10 cellular contexts compared by ENCODE assay signal in the genomic region with DNA sequence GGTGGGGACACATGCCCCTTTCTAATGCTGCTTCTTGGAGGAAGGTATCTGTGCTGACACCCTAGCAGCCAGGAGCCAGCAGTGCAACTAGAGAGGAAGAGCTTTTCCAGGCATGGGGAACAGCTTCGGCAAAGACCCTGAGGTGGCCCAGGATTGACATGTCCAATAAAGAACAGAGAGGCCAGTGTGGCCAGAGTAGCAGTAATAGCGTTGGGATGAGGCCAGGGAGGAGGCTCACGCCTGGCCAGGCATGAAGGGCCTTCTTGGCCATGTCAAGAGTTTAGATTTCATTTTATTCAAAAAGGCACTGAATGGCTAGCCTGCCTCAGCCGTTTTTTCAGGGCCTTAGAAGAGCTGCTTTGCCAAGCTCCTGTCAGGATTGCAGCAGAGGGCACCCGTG. TPM values are rescaled to one million over a fixed set of nuclear protein-coding genes. Genes with fewer than 3 reads are reported as not detected.
DNase-seq lines count a peak whose midpoint lies in the region; ATAC-seq and TF ChIP-seq lines count a peak whose summit lies in the region.
"Had no signal": no experiment of that assay in that cellular context is flagged by ENCODE, and none has a peak within 500 bp of the region (broad histone marks: within the 10 kb centered on the region; RNA-seq: fewer than 3 reads in every experiment).

No MANE protein-coding gene starts in this region.

- peaks cover 5% of the 10 kb centered on the region for H3K4me1 Mint-ChIP-seq in activated CD8-positive, alpha-beta T cell treated with anti-CD3 and anti-CD28 coated beads, Interleukin-2, amount 10 ng/mL, durations not matched to agents 7 days and 5 days (ENCODE audit: low read depth)
- no peaks in the 10 kb centered on the region for H3K4me1 Mint-ChIP-seq in activated CD8-positive, alpha-beta T cell treated with anti-CD3 and anti-CD28 coated beads for 36 hours (ENCODE audit: low read depth)
- no peaks in the 10 kb centered on the region for H3K4me1 Mint-ChIP-seq in activated CD4-positive, alpha-beta memory T cell treated with anti-CD3 and anti-CD28 coated beads, Interleukin-2, amount 10 ng/mL, durations not matched to agents 7 days and 5 days
- peaks cover 2% of the 10 kb centered on the region for H3K4me1 Mint-ChIP-seq in activated naive CD4-positive, alpha-beta T cell treated with anti-CD3 and anti-CD28 coated beads for 36 hours (ENCODE audit: low read depth)

- POLR2A ChIA-PET in activated CD8-positive, alpha-beta T cell treated with anti-CD3 and anti-CD28 coated beads, Interleukin-2, amount 10 ng/mL, durations not matched to agents 7 days and 5 days (lab: Charles Lee): interaction anchor here (1.1 kb wide), 1 partner anchor 17 kb away, joined by 3 read pairs; the partner anchor contains the start of gene FALEC
- POLR2A ChIA-PET in activated CD8-positive, alpha-beta T cell treated with anti-CD3 and anti-CD28 coated beads for 36 hours (lab: Charles Lee): no interaction called here
- POLR2A ChIA-PET in activated CD4-positive, alpha-beta memory T cell treated with anti-CD3 and anti-CD28 coated beads, Interleukin-2, amount 10 ng/mL, durations not matched to agents 7 days and 5 days (lab: Charles Lee): interaction anchor here (1.5 kb wide), 1 partner anchor 46 kb away, joined by 6 read pairs; the partner anchor contains the start of gene TARS2

- DNase-seq in activated CD8-positive, alpha-beta T cell treated with anti-CD3 and anti-CD28 coated beads, Interleukin-2, amount 10 ng/mL, durations not matched to agents 7 days and 5 days: no peak
- no peak for DNase-seq in activated CD8-positive, alpha-beta T cell treated with anti-CD3 and anti-CD28 coated beads for 36 hours
- no peak for DNase-seq in dorsolateral prefrontal cortex
- DNase-seq in thyroid gland: peak; percentile 88 to 90
- no peak for DNase-seq in activated naive CD4-positive, alpha-beta T cell treated with Interleukin-2 at 50 U/mL for 16 hours
- no peak for DNase-seq in activated CD4-positive, alpha-beta memory T cell treated with anti-CD3 and anti-CD28 coated beads, Interleukin-2, amount 10 ng/mL, durations not matched to agents 7 days and 5 days
- DNase-seq in activated naive CD4-positive, alpha-beta T cell treated with anti-CD3 and anti-CD28 coated beads for 36 hours: no peak
- DNase-seq: DMS79 had no signal

- intact Hi-C loops in activated CD8-positive, alpha-beta T cell treated with anti-CD3 and anti-CD28 coated beads for 36 hours (cut with micrococcal nuclease): no loop called here
- intact Hi-C loops in dorsolateral prefrontal cortex (cut with DNase I) (loop anchor here (2.0 to 5.0 kb wide), 2 partner anchors 18 to 71 kb away; partner anchors contain the start of gene FALEC (in 1 of the 2)), thyroid gland (cut with DNase I) (loop anchor here (2.0 kb wide), 1 partner anchor 68 kb away; no protein-coding TSS in a partner anchor)
- intact Hi-C loops in activated naive CD4-positive, alpha-beta T cell treated with anti-CD3 and anti-CD28 coated beads for 36 hours (cut with micrococcal nuclease): loop anchor here (1.0 kb wide), 2 partner anchors 69 to 278 kb away; no protein-coding TSS in a partner anchor

- H3K9me3 Mint-ChIP-seq in activated CD8-positive, alpha-beta T cell treated with anti-CD3 and anti-CD28 coated beads, Interleukin-2, amount 10 ng/mL, durations not matched to agents 7 days and 5 days (ENCODE audit: insufficient read depth): no peaks in the 10 kb centered on the region
- H3K9me3 Mint-ChIP-seq in activated CD8-positive, alpha-beta T cell treated with anti-CD3 and anti-CD28 coated beads for 36 hours: no peaks in the 10 kb centered on the region
- no peaks in the 10 kb centered on the region for H3K9me3 Mint-ChIP-seq in activated CD4-positive, alpha-beta memory T cell treated with anti-CD3 and anti-CD28 coated beads, Interleukin-2, amount 10 ng/mL, durations not matched to agents 7 days and 5 days
- no peaks in the 10 kb centered on the region for H3K9me3 Mint-ChIP-seq in activated naive CD4-positive, alpha-beta T cell treated with anti-CD3 and anti-CD28 coated beads for 36 hours
- H3K9me3 Mint-ChIP-seq: WTC11 had no signal

- CTCF ChIA-PET in activated CD8-positive, alpha-beta T cell treated with anti-CD3 and anti-CD28 coated beads, Interleukin-2, amount 10 ng/mL, durations not matched to agents 7 days and 5 days (lab: Charles Lee): interaction anchor here (0.6 to 3.0 kb wide), 26 partner anchors 9 to 277 kb away, joined by 3 to 26 read pairs (median 4); partner anchors contain the start of genes FALEC and TARS2
- CTCF ChIA-PET in activated CD8-positive, alpha-beta T cell treated with anti-CD3 and anti-CD28 coated beads for 36 hours (lab: Charles Lee): interaction anchor here (0.6 to 3.3 kb wide), 28 partner anchors 9 to 467 kb away, joined by 3 to 30 read pairs (median 4); partner anchors contain the start of genes CTSK and FALEC
- CTCF ChIA-PET in activated CD4-positive, alpha-beta memory T cell treated with anti-CD3 and anti-CD28 coated beads, Interleukin-2, amount 10 ng/mL, durations not matched to agents 7 days and 5 days (lab: Charles Lee): interaction anchor here (0.6 to 2.7 kb wide), 22 partner anchors 8 to 389 kb away, joined by 3 to 20 read pairs (median 3); partner anchors contain the start of genes ENSA and FALEC
- CTCF ChIA-PET in activated naive CD4-positive, alpha-beta T cell treated with anti-CD3 and anti-CD28 coated beads for 36 hours (lab: Charles Lee): interaction anchor here (0.6 to 2.8 kb wide), 19 partner anchors 12 to 937 kb away, joined by 3 to 14 read pairs (median 4); partner anchors contain the start of gene FALEC

- no peak for ATAC-seq in activated CD8-positive, alpha-beta T cell treated with anti-CD3 and anti-CD28 coated beads, Interleukin-2, amount 10 ng/mL, durations not matched to agents 7 days and 5 days
- no peak for ATAC-seq in activated CD8-positive, alpha-beta T cell treated with anti-CD3 and anti-CD28 coated beads for 36 hours

- H3K4me3 Mint-ChIP-seq in activated CD8-positive, alpha-beta T cell treated with anti-CD3 and anti-CD28 coated beads, Interleukin-2, amount 10 ng/mL, durations not matched to agents 7 days and 5 days: no peak overlapping the region
- H3K4me3 Mint-ChIP-seq in activated CD8-positive, alpha-beta T cell treated with anti-CD3 and anti-CD28 coated beads for 36 hours: no peak overlapping the region
- no peak overlapping the region for H3K4me3 Mint-ChIP-seq in activated CD4-positive, alpha-beta memory T cell treated with anti-CD3 and anti-CD28 coated beads, Interleukin-2, amount 10 ng/mL, durations not matched to agents 7 days and 5 days
- H3K4me3 Mint-ChIP-seq in activated naive CD4-positive, alpha-beta T cell treated with anti-CD3 and anti-CD28 coated beads for 36 hours: no peak overlapping the region
- H3K4me3 Mint-ChIP-seq: WTC11 had no signal

- 17 to 33% methylated on average over 5 of the region's 5 CpGs for WGBS in thyroid gland, 2 donors

- H3K27me3 Mint-ChIP-seq in activated CD8-positive, alpha-beta T cell treated with anti-CD3 and anti-CD28 coated beads, Interleukin-2, amount 10 ng/mL, durations not matched to agents 7 days and 5 days (ENCODE audit: low read depth): no peaks in the 10 kb centered on the region
- H3K27me3 Mint-ChIP-seq in activated CD8-positive, alpha-beta T cell treated with anti-CD3 and anti-CD28 coated beads for 36 hours: no peaks in the 10 kb centered on the region
- H3K27me3 Mint-ChIP-seq in activated CD4-positive, alpha-beta memory T cell treated with anti-CD3 and anti-CD28 coated beads, Interleukin-2, amount 10 ng/mL, durations not matched to agents 7 days and 5 days: no peaks in the 10 kb centered on the region
- H3K27me3 Mint-ChIP-seq in activated naive CD4-positive, alpha-beta T cell treated with anti-CD3 and anti-CD28 coated beads for 36 hours (ENCODE audit: low read depth): peaks cover 3% of the 10 kb centered on the region

- H3K36me3 Mint-ChIP-seq in activated CD8-positive, alpha-beta T cell treated with anti-CD3 and anti-CD28 coated beads, Interleukin-2, amount 10 ng/mL, durations not matched to agents 7 days and 5 days (ENCODE audit: low read depth): no peaks in the 10 kb centered on the region
- no peaks in the 10 kb centered on the region for H3K36me3 Mint-ChIP-seq in activated CD8-positive, alpha-beta T cell treated with anti-CD3 and anti-CD28 coated beads for 36 hours (ENCODE audit: low read depth)
- no peaks in the 10 kb centered on the region for H3K36me3 Mint-ChIP-seq in activated CD4-positive, alpha-beta memory T cell treated with anti-CD3 and anti-CD28 coated beads, Interleukin-2, amount 10 ng/mL, durations not matched to agents 7 days and 5 days (ENCODE audit: low read depth)
- no peaks in the 10 kb centered on the region for H3K36me3 Mint-ChIP-seq in activated naive CD4-positive, alpha-beta T cell treated with anti-CD3 and anti-CD28 coated beads for 36 hours (ENCODE audit: low read depth)
- H3K36me3 Mint-ChIP-seq: WTC11 had no signal

- no peaks in the 10 kb centered on the region for H3K9me3 ChIP-seq in muscle layer of duodenum (ENCODE audit: control insufficient read depth in 1 of 2, low read length in 2 of 2)
- H3K9me3 ChIP-seq in thyroid gland: no peaks in the 10 kb centered on the region

- H3K4me3 ChIP-seq in dorsolateral prefrontal cortex: peak overlapping the region in 6 of 59 donors; percentile 1 to 56 (median 40)
- H3K4me3 ChIP-seq in muscle layer of duodenum (ENCODE audit: low read depth in 1 of 2, low read length in 2 of 2): peak overlapping the region in 1 of 2 donors; percentile 16
- no peak overlapping the region for H3K4me3 ChIP-seq in thyroid gland (replicated peaks in 1 of 3)

- peak overlapping the region; percentile 19 for H3K27ac Mint-ChIP-seq in activated CD8-positive, alpha-beta T cell treated with anti-CD3 and anti-CD28 coated beads, Interleukin-2, amount 10 ng/mL, durations not matched to agents 7 days and 5 days
- H3K27ac Mint-ChIP-seq in activated CD8-positive, alpha-beta T cell treated with anti-CD3 and anti-CD28 coated beads for 36 hours: no peak overlapping the region
- H3K27ac Mint-ChIP-seq in activated CD4-positive, alpha-beta memory T cell treated with anti-CD3 and anti-CD28 coated beads, Interleukin-2, amount 10 ng/mL, durations not matched to agents 7 days and 5 days: no peak overlapping the region
- no peak overlapping the region for H3K27ac Mint-ChIP-seq in activated naive CD4-positive, alpha-beta T cell treated with anti-CD3 and anti-CD28 coated beads for 36 hours
- H3K27ac Mint-ChIP-seq: WTC11 had no signal

- H3K4me1 ChIP-seq in muscle layer of duodenum (ENCODE audit: control insufficient read depth in 1 of 2, insufficient read depth in 2 of 2, low read length in 2 of 2) (peaks cover 8 to 30% of the 10 kb centered on the region in 2 donors), thyroid gland (peaks cover 7 to 22% of the 10 kb centered on the region in 2 donors)

- no peaks in the 10 kb centered on the region for H3K27me3 ChIP-seq in dorsolateral prefrontal cortex
- no peaks in the 10 kb centered on the region for H3K27me3 ChIP-seq in muscle layer of duodenum (ENCODE audit: low read depth, low read length)
- no peaks in the 10 kb centered on the region for H3K27me3 ChIP-seq in thyroid gland

- no peak for TF ChIP-seq CTCF in activated CD8-positive, alpha-beta T cell treated with anti-CD3 and anti-CD28 coated beads for 36 hours (IDR thresholded peaks at IDR 0.05)
- peak in 10 of 56 donors; percentile 2 to 41 (median 14) for TF ChIP-seq CTCF in dorsolateral prefrontal cortex (IDR thresholded peaks at IDR 0.05 in 54 of 56, conservative IDR thresholded peaks at IDR 0.05 in 2 of 56; ENCODE audit: low read depth in 1 of 56, partially characterized antibody in 56 of 56)
- no peak for TF ChIP-seq CTCF in thyroid gland (IDR thresholded peaks at IDR 0.05)

- peak in 1 of 2 donors; percentile 11 for TF ChIP-seq POLR2A in thyroid gland (IDR thresholded peaks at IDR 0.05)

- H3K27ac ChIP-seq in dorsolateral prefrontal cortex: peak overlapping the region in 30 of 59 donors; percentile 4 to 78 (median 56)
- H3K27ac ChIP-seq in muscle layer of duodenum (ENCODE audit: low read length): peak overlapping the region; percentile 88
- peak overlapping the region in 2 of 3 donors; percentile 60 to 62 for H3K27ac ChIP-seq in thyroid gland

- no peaks in the 10 kb centered on the region for H3K36me3 ChIP-seq in muscle layer of duodenum (ENCODE audit: control insufficient read depth in 1 of 2, insufficient read depth in 2 of 2, low read length in 2 of 2)
- H3K36me3 ChIP-seq in thyroid gland: no peaks in the 10 kb centered on the region

RNA-seq across cellular contexts. Expression of gene ADAMTSL4, which starts 16.3 kb away (rescaled TPM):
- not detected for total RNA-seq in activated CD8-positive, alpha-beta T cell treated with anti-CD3 and anti-CD28 coated beads, Interleukin-2, amount 10 ng/mL, durations not matched to agents 7 days and 5 days
- under 1 TPM; 0.11 to 0.20 TPM for total RNA-seq in activated CD8-positive, alpha-beta T cell treated with anti-CD3 and anti-CD28 coated beads for 36 hours
- total RNA-seq in dorsolateral prefrontal cortex (1 to 10 TPM in 102 of 120 experiments, under 1 TPM in 18; 0.25 to 8.0 (median 1.9) TPM), thyroid gland (10 to 100 TPM in 1 of 4 donors, 1 to 10 TPM in 3; 2.1 to 15.7 (median 6.9) TPM)
- 1 to 10 TPM; 1.4 to 1.6 TPM for total RNA-seq in activated CD4-positive, alpha-beta memory T cell treated with anti-CD3 and anti-CD28 coated beads, Interleukin-2, amount 10 ng/mL, durations not matched to agents 7 days and 5 days
- total RNA-seq in activated naive CD4-positive, alpha-beta T cell treated with anti-CD3 and anti-CD28 coated beads for 36 hours: 1 to 10 TPM; 1.3 to 2.0 TPM

RNA-seq across cellular contexts. Expression of gene FALEC, which starts 17.3 kb away (rescaled TPM):
- not detected for total RNA-seq in activated CD8-positive, alpha-beta T cell treated with anti-CD3 and anti-CD28 coated beads, Interleukin-2, amount 10 ng/mL, durations not matched to agents 7 days and 5 days
- not detected for total RNA-seq in activated CD8-positive, alpha-beta T cell treated with anti-CD3 and anti-CD28 coated beads for 36 hours
- total RNA-seq in dorsolateral prefrontal cortex (1 to 10 TPM in 111 of 120 experiments, under 1 TPM in 1, not detected in 8; 0.99 to 5.8 (median 2.4) TPM), thyroid gland (not detected)
- total RNA-seq in activated CD4-positive, alpha-beta memory T cell treated with anti-CD3 and anti-CD28 coated beads, Interleukin-2, amount 10 ng/mL, durations not matched to agents 7 days and 5 days: not detected
- total RNA-seq in activated naive CD4-positive, alpha-beta T cell treated with anti-CD3 and anti-CD28 coated beads for 36 hours: not detected

RNA-seq across cellular contexts. Expression of gene ECM1, which starts 25.0 kb away (rescaled TPM):
- under 1 TPM; 0.71 to 0.78 TPM for total RNA-seq in activated CD8-positive, alpha-beta T cell treated with anti-CD3 and anti-CD28 coated beads, Interleukin-2, amount 10 ng/mL, durations not matched to agents 7 days and 5 days
- total RNA-seq in activated CD8-positive, alpha-beta T cell treated with anti-CD3 and anti-CD28 coated beads for 36 hours: under 1 TPM; 0.74 to 0.81 TPM
- total RNA-seq in dorsolateral prefrontal cortex: 10 to 100 TPM in 117 of 120 experiments, 1 to 10 TPM in 3; 6.8 to 31.3 (median 17.2) TPM
- 10 to 100 TPM in 1 of 4 donors, 1 to 10 TPM in 3; 4.2 to 11.3 (median 7.0) TPM for total RNA-seq in thyroid gland
- 1 to 10 TPM; 2.4 to 3.8 TPM for total RNA-seq in activated CD4-positive, alpha-beta memory T cell treated with anti-CD3 and anti-CD28 coated beads, Interleukin-2, amount 10 ng/mL, durations not matched to agents 7 days and 5 days
- total RNA-seq in activated naive CD4-positive, alpha-beta T cell treated with anti-CD3 and anti-CD28 coated beads for 36 hours: under 1 TPM; 0.69 to 0.88 TPM

RNA-seq across cellular contexts. Expression of gene TARS2, which starts 45.6 kb away (rescaled TPM):
- 10 to 100 TPM; 29.8 to 33.7 TPM for total RNA-seq in activated CD8-positive, alpha-beta T cell treated with anti-CD3 and anti-CD28 coated beads, Interleukin-2, amount 10 ng/mL, durations not matched to agents 7 days and 5 days
- 10 to 100 TPM; 43.3 to 44.5 TPM for total RNA-seq in activated CD8-positive, alpha-beta T cell treated with anti-CD3 and anti-CD28 coated beads for 36 hours
- total RNA-seq in dorsolateral prefrontal cortex (10 to 100 TPM; 30.3 to 63.1 (median 45.8) TPM), thyroid gland (10 to 100 TPM; 13.8 to 18.2 (median 14.8) TPM)
- total RNA-seq in activated CD4-positive, alpha-beta memory T cell treated with anti-CD3 and anti-CD28 coated beads, Interleukin-2, amount 10 ng/mL, durations not matched to agents 7 days and 5 days: 10 to 100 TPM; 37.2 to 38.8 TPM
- total RNA-seq in activated naive CD4-positive, alpha-beta T cell treated with anti-CD3 and anti-CD28 coated beads for 36 hours: 10 to 100 TPM; 43.7 to 46.0 TPM

RNA-seq across cellular contexts. Expression of gene MCL1, which starts 46.5 kb away (rescaled TPM):
- 100 to 1,000 TPM; 249 to 261 TPM for total RNA-seq in activated CD8-positive, alpha-beta T cell treated with anti-CD3 and anti-CD28 coated beads, Interleukin-2, amount 10 ng/mL, durations not matched to agents 7 days and 5 days
- 100 to 1,000 TPM; 207 TPM for total RNA-seq in activated CD8-positive, alpha-beta T cell treated with anti-CD3 and anti-CD28 coated beads for 36 hours
- total RNA-seq in dorsolateral prefrontal cortex (100 to 1,000 TPM in 19 of 120 experiments, 10 to 100 TPM in 101; 43.4 to 130 (median 70.6) TPM), thyroid gland (100 to 1,000 TPM; 164 to 313 (median 203) TPM)
- 100 to 1,000 TPM; 470 to 472 TPM for total RNA-seq in activated CD4-positive, alpha-beta memory T cell treated with anti-CD3 and anti-CD28 coated beads, Interleukin-2, amount 10 ng/mL, durations not matched to agents 7 days and 5 days
- total RNA-seq in activated naive CD4-positive, alpha-beta T cell treated with anti-CD3 and anti-CD28 coated beads for 36 hours: 100 to 1,000 TPM; 228 to 235 TPM

Comparison
In these comparisons a context has a peak if more than half of its experiments do, and no peak if none do; other contexts are left out.
1. DNase-seq: peak in thyroid gland (2 of 2); none in activated CD8-positive, alpha-beta T cell treated with anti-CD3 and anti-CD28 coated beads, Interleukin-2, amount 10 ng/mL, durations not matched to agents 7 days and 5 days (single experiment), activated CD8-positive, alpha-beta T cell treated with anti-CD3 and anti-CD28 coated beads for 36 hours (single experiment), dorsolateral prefrontal cortex (0 of 10), activated naive CD4-positive, alpha-beta T cell treated with Interleukin-2 at 50 U/mL for 16 hours (single experiment), activated CD4-positive, alpha-beta memory T cell treated with anti-CD3 and anti-CD28 coated beads, Interleukin-2, amount 10 ng/mL, durations not matched to agents 7 days and 5 days (single experiment) and activated naive CD4-positive, alpha-beta T cell treated with anti-CD3 and anti-CD28 coated beads for 36 hours (single experiment).
2. Peak in every context shown above with its lines, with median percentiles within 50 percentile points of each other: H3K27ac ChIP-seq.